In genomic region chr7:50450691-50451051, GRCh38 we compare ENCODE assay signal across 8 cellular contexts. TPM values are rescaled to one million over a fixed set of nuclear protein-coding genes. Genes with fewer than 3 reads are reported as not detected.
DNase-seq lines count a peak whose midpoint lies in the region; ATAC-seq and TF ChIP-seq lines count a peak whose summit lies in the region.

No MANE protein-coding gene starts in this region.

- H3K4me1 ChIP-seq in CD4-positive, alpha-beta memory T cell (ENCODE audit: insufficient read depth, low read length): peaks cover 20% of the 10 kb centered on the region
- H3K4me1 ChIP-seq in HEK293 (ENCODE audit: control insufficient read depth, insufficient read depth, low read length) (peaks cover 12% of the 10 kb centered on the region), mononuclear cell (ENCODE audit: insufficient read depth, low read length) (peaks cover 17% of the 10 kb centered on the region), transverse colon (peaks cover 0 to 16% (median 13%) of the 10 kb centered on the region in 4 donors)

- H3K27ac ChIP-seq in CD4-positive, alpha-beta memory T cell (ENCODE audit: low read depth, low read length): peak overlapping the region; percentile 79
- H3K27ac ChIP-seq in HEK293 (ENCODE audit: extremely low read depth, low read depth, low read length) (peak overlapping the region; percentile 78), transverse colon (peak overlapping the region; percentile 59 to 85 (median 76))

- TF ChIP-seq POLR2A in transverse colon (IDR thresholded peaks at IDR 0.05): no peak

- H3K4me3 Mint-ChIP-seq in CD4-positive, alpha-beta memory T cell: peak overlapping the region; percentile 87 to 97 (median 92)
- H3K4me3 Mint-ChIP-seq in chondrocyte (ENCODE audit: unreplicated experiment): peak overlapping the region; percentile 81

- CTCF ChIA-PET in CD4-positive, alpha-beta memory T cell (lab: Charles Lee; ENCODE audit: partially characterized antibody): interaction anchor here (1.2 kb wide), 1 partner anchor 309 kb away, joined by 3 read pairs; no protein-coding TSS in a partner anchor
- CTCF ChIA-PET in HEK293 (lab: Yijun Ruan, JAX): no interaction called here

- intact Hi-C loops in CD4-positive, alpha-beta memory T cell (cut with micrococcal nuclease): loop anchor here (1.0 to 5.0 kb wide), 3 partner anchors 18 to 712 kb away; partner anchors contain the start of gene ZPBP
- intact Hi-C loops in transverse colon (cut with DNase I; ENCODE audit: low total_unique reads): no loop called here

- TF ChIP-seq CTCF in HEK293 (tag by site-specific recombination; IDR thresholded peaks at IDR 0.05) (no peak), chondrocyte (IDR thresholded peaks at IDR 0.05) (no peak), transverse colon (IDR thresholded peaks at IDR 0.05) (no peak)

- no peak for TF ChIP-seq EP300 in transverse colon (IDR thresholded peaks at IDR 0.05; ENCODE audit: low read depth)

- peaks cover 10% of the 10 kb centered on the region for H3K36me3 ChIP-seq in CD4-positive, alpha-beta memory T cell (ENCODE audit: insufficient read depth, low read length)
- peaks cover 11 to 19% of the 10 kb centered on the region in 2 experiments; a peak in 2 of 3 replicates for H3K36me3 ChIP-seq in HEK293 (ENCODE audit: control insufficient read depth in 2 of 2, insufficient read depth in 1 of 2, low read length in 2 of 2)
- H3K36me3 ChIP-seq in transverse colon: no peaks in the 10 kb centered on the region

- H3K27me3 ChIP-seq in CD4-positive, alpha-beta memory T cell (ENCODE audit: insufficient read depth, low read length): no peaks in the 10 kb centered on the region
- H3K27me3 ChIP-seq in mononuclear cell (ENCODE audit: insufficient read depth, low read length): no peaks in the 10 kb centered on the region
- H3K27me3 ChIP-seq in transverse colon: no peaks in the 10 kb centered on the region

- in situ Hi-C loops in transverse colon (cut with MboI; ENCODE audit: low pct_ligation_motif_present in 1 of 4, low pct_unique_long_range_greater_than_20kb in 1 of 4, low sequenced_read_pairs in 3 of 4): loop anchor here (25.0 kb wide), 6 partner anchors 162 to 712 kb away; no protein-coding TSS in a partner anchor

- DNase-seq in CD4-positive, alpha-beta memory T cell: peak in 1 of 5 donors; percentile 29
- DNase-seq in SHP77 treated with DMSO at 0.1 percent for 48 hours (lab: John Stamatoyannopoulos, UW) (peak; percentile 35), chondrocyte (ENCODE audit: low spot score) (no peak), transverse colon (peak; percentile 16), NCI-H1105 treated with DMSO at 0.1 percent for 48 hours (lab: John Stamatoyannopoulos, UW) (no peak)

- 64% methylated on average over 24 of the region's 24 CpGs; no CpG with 5 or more reads in 1 of the 2 donors for WGBS in transverse colon (ENCODE audit: low coverage in 1 of 2), 2 donors

- no peaks in the 10 kb centered on the region for H3K9me3 ChIP-seq in CD4-positive, alpha-beta memory T cell (ENCODE audit: control insufficient read depth in 1 of 2, low read length in 2 of 2)
- H3K9me3 ChIP-seq in HEK293 (ENCODE audit: control insufficient read depth, insufficient read depth, low read depth, low read length) (no peaks in the 10 kb centered on the region), mononuclear cell (ENCODE audit: low read depth, low read length) (no peaks in the 10 kb centered on the region), transverse colon (no peaks in the 10 kb centered on the region)

- H3K36me3 Mint-ChIP-seq in CD4-positive, alpha-beta memory T cell: peaks cover 16 to 17% of the 10 kb centered on the region in 2 donors
- H3K36me3 Mint-ChIP-seq in chondrocyte (ENCODE audit: low read depth): peaks cover 3% of the 10 kb centered on the region

- H3K9me3 Mint-ChIP-seq in CD4-positive, alpha-beta memory T cell: no peaks in the 10 kb centered on the region
- no peaks in the 10 kb centered on the region for H3K9me3 Mint-ChIP-seq in chondrocyte (ENCODE audit: low read depth)

- peak overlapping the region; percentile 66 to 73 for H3K4me3 ChIP-seq in CD4-positive, alpha-beta memory T cell (ENCODE audit: low read length in 2 of 2)
- H3K4me3 ChIP-seq in HEK293 (ENCODE audit: low read depth, low read length) (peak overlapping the region; percentile 95), mononuclear cell (ENCODE audit: low read length) (peak overlapping the region; percentile 51), transverse colon (peak overlapping the region; percentile 49 to 87 (median 72))

- ATAC-seq in HG02610 (IDR thresholded peaks at IDR 0.05; ENCODE audit: unreplicated experiment): no peak

- H3K27me3 Mint-ChIP-seq in CD4-positive, alpha-beta memory T cell: no peaks in the 10 kb centered on the region
- H3K27me3 Mint-ChIP-seq in chondrocyte (ENCODE audit: low read depth): peaks cover 20% of the 10 kb centered on the region

- peaks cover 17 to 28% (median 19%) of the 10 kb centered on the region in 4 donors for H3K4me1 Mint-ChIP-seq in CD4-positive, alpha-beta memory T cell
- H3K4me1 Mint-ChIP-seq in chondrocyte (ENCODE audit: low read depth): peaks cover 18% of the 10 kb centered on the region

- POLR2A ChIA-PET in CD4-positive, alpha-beta memory T cell (lab: Charles Lee; ENCODE audit: partially characterized antibody): interaction anchor here (1.0 to 1.7 kb wide), 4 partner anchors 12 to 184 kb away, joined by 3 to 7 read pairs (median 3); no protein-coding TSS in a partner anchor
- POLR2A ChIA-PET in HEK293 (lab: Yijun Ruan, JAX): no interaction called here

- H3K27ac Mint-ChIP-seq in CD4-positive, alpha-beta memory T cell: peak overlapping the region; percentile 17 to 99 (median 96)
- H3K27ac Mint-ChIP-seq in chondrocyte (ENCODE audit: unreplicated experiment): peak overlapping the region; percentile 29

TF ChIP-seq in HEK293, 187 proteins besides CTCF, POLR2A, EP300 and RAD21:
- no peak for TF ChIP-seq ZNF121 (tag by site-specific recombination; IDR thresholded peaks at IDR 0.05)
- TF ChIP-seq ZNF114 (tag by site-specific recombination; IDR thresholded peaks at IDR 0.05): no peak
- TF ChIP-seq ZNF37A (tag by site-specific recombination; IDR thresholded peaks at IDR 0.05): no peak
- no peak for TF ChIP-seq ZNF140 (tag by site-specific recombination; IDR thresholded peaks at IDR 0.05)
- TF ChIP-seq ZNF514 (tag by site-specific recombination; IDR thresholded peaks at IDR 0.05): no peak
- TF ChIP-seq EGR2 (tag by site-specific recombination; IDR thresholded peaks at IDR 0.05; ENCODE audit: low read depth): no peak
- no peak for TF ChIP-seq ZNF10 (tag by site-specific recombination; IDR thresholded peaks at IDR 0.05)
- no peak for TF ChIP-seq ZNF302 (tag by site-specific recombination; IDR thresholded peaks at IDR 0.05; ENCODE audit: low read depth)
- TF ChIP-seq ZNF324 (tag by site-specific recombination; IDR thresholded peaks at IDR 0.05): no peak
TF ChIP-seq in HEK293: peak in this region for 0.

RNA-seq across cellular contexts. Expression of gene FIGNL1, which starts 0.5 kb away (rescaled TPM):
- 10 to 100 TPM; 16.2 to 17.1 TPM for total RNA-seq in CD4-positive, alpha-beta memory T cell
- 10 to 100 TPM in 1 of 2 donors, 1 to 10 TPM in 1; 4.8 to 12.1 TPM for polyA plus RNA-seq in CD4-positive, alpha-beta memory T cell
- total RNA-seq in chondrocyte: 6.5 to 11.4 TPM (median 6.8 TPM) in 3 replicates
- total RNA-seq in mononuclear cell: 18.4 TPM
- 1 to 10 TPM in 3 of 4 donors, under 1 TPM in 1; 0.80 to 6.2 (median 3.6) TPM for total RNA-seq in transverse colon

Comparison
In these comparisons a context has a peak if more than half of its experiments do, and no peak if none do; other contexts are left out.
1. DNase-seq: peak in SHP77 treated with DMSO at 0.1 percent for 48 hours (single experiment) and transverse colon (single experiment); none in chondrocyte (single experiment) and NCI-H1105 treated with DMSO at 0.1 percent for 48 hours (single experiment).
2. Peak in every context shown above with its lines, with median percentiles within 50 percentile points of each other: H3K27ac ChIP-seq and H3K4me3 ChIP-seq.